ENCODE assay signal across 8 cellular contexts in the genomic region with DNA sequence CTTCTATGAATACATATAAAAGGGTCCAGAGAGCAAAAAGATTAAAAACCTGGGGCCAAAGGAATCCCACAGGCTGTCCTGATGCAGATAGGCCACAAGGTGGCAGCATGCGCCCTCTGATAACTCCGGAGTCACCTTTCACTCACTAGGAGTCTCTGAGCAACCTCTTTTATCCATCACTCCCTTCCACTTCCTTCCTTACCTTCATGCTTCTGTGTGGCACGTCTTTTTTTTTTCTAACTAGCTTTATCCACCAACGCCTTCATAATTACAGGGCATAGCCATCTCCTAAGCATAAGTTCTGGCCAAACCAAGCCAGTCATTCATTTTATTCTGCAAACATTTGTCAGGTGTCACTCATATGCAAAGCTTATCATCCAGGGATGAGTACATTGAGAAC. TPM values are rescaled to one million over a fixed set of nuclear protein-coding genes. Genes with fewer than 3 reads are reported as not detected.
A peak's percentile ranks its signal among the peaks of the same experiment; 100 is the strongest.
DNase-seq lines count a peak whose midpoint lies in the region; ATAC-seq and TF ChIP-seq lines count a peak whose summit lies in the region.

No MANE protein-coding gene starts in this region.

- H3K4me3 ChIP-seq in GM12864 (ENCODE audit: low read depth, low read length): no peak overlapping the region
- no peak overlapping the region for H3K4me3 ChIP-seq in NB4 (ENCODE audit: low read depth, low read length)
- no peak overlapping the region for H3K4me3 ChIP-seq in SJSA1
- H3K4me3 ChIP-seq in gastroesophageal sphincter: no peak overlapping the region
- no peak overlapping the region for H3K4me3 ChIP-seq in parathyroid adenoma (ENCODE audit: low read depth, low read length)
- no peak overlapping the region for H3K4me3 ChIP-seq in upper lobe of right lung

- ATAC-seq in gastroesophageal sphincter (peak; percentile 63), upper lobe of right lung (peak; percentile 83), GM21737 (IDR thresholded peaks at IDR 0.05; ENCODE audit: unreplicated experiment) (no peak)

- no peaks in the 10 kb centered on the region for H3K36me3 ChIP-seq in SJSA1
- H3K36me3 ChIP-seq in gastroesophageal sphincter: no peaks in the 10 kb centered on the region
- H3K36me3 ChIP-seq in parathyroid adenoma (ENCODE audit: control insufficient read depth, insufficient read depth, low read length): no peaks in the 10 kb centered on the region
- H3K36me3 ChIP-seq in upper lobe of right lung: no peaks in the 10 kb centered on the region

- no peak for TF ChIP-seq EP300 in gastroesophageal sphincter (IDR thresholded peaks at IDR 0.05)

- no peak overlapping the region for H2AFZ ChIP-seq in parathyroid adenoma

- no peaks in the 10 kb centered on the region for H3K4me1 ChIP-seq in SJSA1 (replicated peaks)
- H3K4me1 ChIP-seq in gastroesophageal sphincter: no peaks in the 10 kb centered on the region
- H3K4me1 ChIP-seq in parathyroid adenoma: no peaks in the 10 kb centered on the region
- peaks cover 9% of the 10 kb centered on the region for H3K4me1 ChIP-seq in upper lobe of right lung

- H3K79me2 ChIP-seq in parathyroid adenoma: no peaks in the 10 kb centered on the region

- H3K9me3 ChIP-seq in SJSA1 (replicated peaks) (no peaks in the 10 kb centered on the region), gastroesophageal sphincter (no peaks in the 10 kb centered on the region), parathyroid adenoma (ENCODE audit: control insufficient read depth, low read length) (no peaks in the 10 kb centered on the region), upper lobe of right lung (no peaks in the 10 kb centered on the region)

- no peak overlapping the region for H3K27ac ChIP-seq in SJSA1
- H3K27ac ChIP-seq in gastroesophageal sphincter: no peak overlapping the region
- no peak overlapping the region for H3K27ac ChIP-seq in parathyroid adenoma
- no peak overlapping the region for H3K27ac ChIP-seq in upper lobe of right lung

- no peak overlapping the region for H3K9ac ChIP-seq in parathyroid adenoma

- no peak overlapping the region for H3K4me2 ChIP-seq in parathyroid adenoma (ENCODE audit: low read length)

- 0% methylated on average over 3 to 4 of the region's 4 CpGs for WGBS in gastroesophageal sphincter (ENCODE audit: low coverage in 1 of 2), 2 donors

- intact Hi-C loops in upper lobe of right lung (cut with DNase I): loop anchor here (5.0 kb wide), 1 partner anchor 145 kb away; no protein-coding TSS in a partner anchor

- peak; percentile 31 for DNase-seq in GM12864 (ENCODE audit: low read depth)
- DNase-seq in NB4 (ENCODE audit: low read depth): peak; percentile 75
- peak; percentile 39 to 57 for DNase-seq in SJSA1 (ENCODE audit: low read depth in 1 of 2, low spot score in 2 of 2)
- DNase-seq in activated naive CD4-positive, alpha-beta T cell (lab: John Stamatoyannopoulos, UW): peak in 3 of 4 experiments; percentile 11 to 46 (median 14)
- peak; percentile 79 for DNase-seq in upper lobe of right lung

- TF ChIP-seq CTCF in GM12864 (IDR thresholded peaks at IDR 0.05; ENCODE audit: low read depth, low read length, missing control alignments): peak; percentile 86
- TF ChIP-seq CTCF in NB4 (IDR thresholded peaks at IDR 0.05; ENCODE audit: low read depth, low read length): peak; percentile 88
- peak in 3 of 4 experiments; percentile 85 to 89 (median 89) for TF ChIP-seq CTCF in gastroesophageal sphincter (IDR thresholded peaks at IDR 0.05)
- peak; percentile 72 for TF ChIP-seq CTCF in parathyroid adenoma (IDR thresholded peaks at IDR 0.05)
- peak; percentile 95 for TF ChIP-seq CTCF in upper lobe of right lung (IDR thresholded peaks at IDR 0.05)

- H3K27me3 ChIP-seq in SJSA1 (replicated peaks) (peaks cover 41% of the 10 kb centered on the region), gastroesophageal sphincter (peaks cover 67% of the 10 kb centered on the region), parathyroid adenoma (ENCODE audit: control insufficient read depth, insufficient read depth, low read length) (no peaks in the 10 kb centered on the region), upper lobe of right lung (peaks cover 27% of the 10 kb centered on the region)

- no peak for TF ChIP-seq POLR2A in NB4 (IDR thresholded peaks at IDR 0.05; ENCODE audit: extremely low read depth, insufficient read length)
- TF ChIP-seq POLR2A in gastroesophageal sphincter (IDR thresholded peaks at IDR 0.05): no peak

RNA-seq across cellular contexts. Expression of gene PGLYRP4, which starts 3.9 kb away (rescaled TPM):
- not detected in 2 replicates for total RNA-seq in SJSA1 (2014; rRNA removed; shearing (Covaris generic))
- total RNA-seq in gastroesophageal sphincter (not detected), upper lobe of right lung (not detected)

RNA-seq across cellular contexts. Expression of gene S100A9, which starts 5.1 kb away (rescaled TPM):
- not detected in 2 replicates for total RNA-seq in SJSA1 (2014; rRNA removed; shearing (Covaris generic))
- total RNA-seq in gastroesophageal sphincter: 1,000 to 10,000 TPM in 1 of 4 donors, 100 to 1,000 TPM in 2, 10 to 100 TPM in 1; 65.3 to 2,906 (median 485) TPM
- total RNA-seq in upper lobe of right lung: 418 TPM

RNA-seq across cellular contexts. Expression of gene S100A12, which starts 22.9 kb away (rescaled TPM):
- not detected in 2 replicates for total RNA-seq in SJSA1 (2014; rRNA removed; shearing (Covaris generic))
- total RNA-seq in gastroesophageal sphincter (10 to 100 TPM in 2 of 4 donors, 1 to 10 TPM in 1, not detected in 1; 1.4 to 21.1 (median 12.6) TPM), upper lobe of right lung (22.8 TPM)

RNA-seq across cellular contexts. Expression of gene S100A8, which starts 38.4 kb away (rescaled TPM):
- not detected in 2 replicates for total RNA-seq in SJSA1 (2014; rRNA removed; shearing (Covaris generic))
- total RNA-seq in gastroesophageal sphincter (100 to 1,000 TPM in 2 of 4 donors, 10 to 100 TPM in 2; 13.1 to 745 (median 110) TPM), upper lobe of right lung (266 TPM)

RNA-seq across cellular contexts. Expression of gene PGLYRP3, which starts 39.8 kb away (rescaled TPM):
- total RNA-seq in SJSA1 (2014; rRNA removed; shearing (Covaris generic)): not detected in 2 replicates
- total RNA-seq in gastroesophageal sphincter: under 1 TPM in 1 of 4 donors, not detected in 3; 0.45 TPM
- not detected for total RNA-seq in upper lobe of right lung

Comparison
In these comparisons a context has a peak if more than half of its experiments do, and no peak if none do; other contexts are left out.
1. DNase-seq: peak in every context shown above with its lines; median percentile 79 in upper lobe of right lung; 75 in NB4; 48 in SJSA1; 31 in GM12864; 14 in activated naive CD4-positive, alpha-beta T cell.
2. RNA of gene S100A9, which starts 5.1 kb away (total RNA-seq): 65.3 to 2,906 TPM in gastroesophageal sphincter and 418 TPM in upper lobe of right lung (single experiment); not detected in SJSA1; every median in the first group is over 10 times any median in the second.
3. Peak in every context shown above with its lines, with median percentiles within 50 percentile points of each other: CTCF ChIP-seq.